ENCODE assay signal across 23 cellular contexts in genomic region chr2:190199109-190199508, GRCh38.
DNase-seq lines count a peak whose midpoint lies in the region; ATAC-seq, FAIRE-seq and TF ChIP-seq lines count a peak whose summit lies in the region.
"Had no signal": no experiment of that assay in that cellular context is flagged by ENCODE, and none has a peak within 500 bp of the region (broad histone marks: within the 10 kb centered on the region; RNA-seq: fewer than 3 reads in every experiment).

No MANE protein-coding gene starts in this region.

- H3K27ac Mint-ChIP-seq in memory B cell (peak overlapping the region; percentile 58), osteocyte (ENCODE audit: unreplicated experiment) (no peak overlapping the region)
- H3K27ac Mint-ChIP-seq: CD14-positive monocyte; CD4-positive, alpha-beta T cell; HFFc6 had no signal

- peak; percentile 16 for FAIRE-seq in GM12891 (lab: Jason Lieb, UNC)
- FAIRE-seq: A549, D721Med, GM12878, H54 had no signal

- H3K36me3 Mint-ChIP-seq in memory B cell (peaks cover 26% of the 10 kb centered on the region), osteocyte (ENCODE audit: unreplicated experiment) (peaks cover 22% of the 10 kb centered on the region)

- H3K27me3 Mint-ChIP-seq in memory B cell = no peaks in the 10 kb centered on the region
- no peaks in the 10 kb centered on the region for H3K27me3 Mint-ChIP-seq in osteocyte (ENCODE audit: unreplicated experiment)
- H3K27me3 Mint-ChIP-seq: CD4-positive, alpha-beta T cell; CD8-positive, alpha-beta memory T cell had no signal

- no peak for TF ChIP-seq CTCF in osteocyte (IDR thresholded peaks at IDR 0.05)

- H3K9me3 Mint-ChIP-seq in memory B cell = no peaks in the 10 kb centered on the region
- H3K9me3 Mint-ChIP-seq in osteocyte (ENCODE audit: unreplicated experiment) = no peaks in the 10 kb centered on the region
- H3K9me3 Mint-ChIP-seq: CD4-positive, alpha-beta T cell; CD8-positive, alpha-beta memory T cell; HFFc6 had no signal

- DNase-seq in Right ventricle myocardium superior (no peak), cardiac septum (ENCODE audit: low spot score) (no peak), GM12891 (ENCODE audit: insufficient read length, low spot score) (no peak), memory B cell (ENCODE audit: low spot score in 2 of 2) (no peak), osteocyte (ENCODE audit: extremely low spot score, unreplicated experiment) (no peak), cerebellum (ENCODE audit: low spot score) (no peak)
- DNase-seq: 8988T; ACHN; AML-193; BE2C; CD4-positive, alpha-beta T cell; CD8-positive, alpha-beta memory T cell; DMS 273 treated with DMSO at 0.1 percent for 48 hours; DMS79; EL; GDM1; GOT3; HFFc6 had no signal

- no peak for TF ChIP-seq POLR2A in GM12891 (IDR thresholded peaks at IDR 0.05; ENCODE audit: low read depth, low read length)

- ATAC-seq in Right ventricle myocardium superior (ENCODE audit: poor library complexity) (peak; percentile 70), memory B cell (ENCODE audit: low read depth) (no peak)
- ATAC-seq: A549, GM12878 had no signal

- peaks cover 6% of the 10 kb centered on the region for H3K4me1 Mint-ChIP-seq in memory B cell
- no peaks in the 10 kb centered on the region for H3K4me1 Mint-ChIP-seq in osteocyte (ENCODE audit: unreplicated experiment)
- H3K4me1 Mint-ChIP-seq: CD14-positive monocyte; CD8-positive, alpha-beta memory T cell had no signal

- intact Hi-C loops in Right ventricle myocardium superior (cut with DNase I) (no loop called here), cardiac septum (cut with DNase I) (no loop called here)

- H3K4me3 Mint-ChIP-seq in memory B cell (no peak overlapping the region), osteocyte (ENCODE audit: unreplicated experiment) (no peak overlapping the region)
- H3K4me3 Mint-ChIP-seq: CD14-positive monocyte; CD4-positive, alpha-beta T cell; CD8-positive, alpha-beta memory T cell; HFFc6 had no signal

TF ChIP-seq in GM12891, 5 proteins besides CTCF, POLR2A, EP300 and RAD21:
- TF ChIP-seq POU2F2 (IDR thresholded peaks at IDR 0.05; ENCODE audit: low read depth, low read length) (no peak), TAF1 (IDR thresholded peaks at IDR 0.05; ENCODE audit: low read depth, low read length) (no peak), PAX5 (IDR thresholded peaks at IDR 0.05; ENCODE audit: insufficient read depth, low read length, severe bottlenecking) (no peak)
TF ChIP-seq in GM12891: peak in this region for 0.
